Comparison of ENCODE assay signal across 3 cellular contexts in the genomic region with DNA sequence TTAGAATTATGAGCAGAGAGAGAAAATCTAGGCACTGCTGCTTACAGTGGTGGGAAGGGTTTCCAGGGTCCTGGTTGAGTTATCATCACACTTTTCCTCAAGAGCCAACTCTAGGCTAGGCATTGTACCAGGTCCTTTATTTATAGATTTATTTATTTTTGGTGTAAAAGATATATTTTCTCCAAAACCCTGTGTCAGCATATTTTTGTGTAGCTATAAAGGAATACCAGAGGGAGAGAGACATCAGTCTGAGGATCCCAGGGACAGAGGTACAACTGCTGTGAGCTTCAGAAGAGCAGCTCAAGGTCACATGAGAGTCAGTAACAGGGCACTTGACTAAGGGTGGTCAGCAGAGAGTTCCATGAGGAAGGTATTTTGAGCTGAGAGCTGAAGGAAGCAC.
TF ChIP-seq lines count a peak whose summit lies in the region.

No MANE protein-coding gene starts in this region.

TF ChIP-seq in HepG2, 621 proteins besides CTCF, POLR2A, EP300 and RAD21:
- peak; percentile 94 to 98 for TF ChIP-seq MAFK (conservative IDR thresholded peaks at IDR 0.05 in 1 of 2, IDR thresholded peaks at IDR 0.05 in 1 of 2; ENCODE audit: low read length in 2 of 2)
- TF ChIP-seq MAFF (IDR thresholded peaks at IDR 0.05; ENCODE audit: low read depth, low read length): peak; percentile 95
- TF ChIP-seq ZNF335 (CRISPR knock-in tag; IDR thresholded peaks at IDR 0.05): no peak
TF ChIP-seq in HepG2: peak in this region for 2.

TF ChIP-seq in IMR-90, 13 proteins besides CTCF, POLR2A, EP300 and RAD21:
- TF ChIP-seq RCOR1 (IDR thresholded peaks at IDR 0.05; ENCODE audit: insufficient replicate concordance, low read length) (no peak), MAFK (IDR thresholded peaks at IDR 0.05; ENCODE audit: low read depth, low read length) (peak; percentile 93)

TF ChIP-seq in H1, 55 proteins besides CTCF, POLR2A, EP300 and RAD21:
- TF ChIP-seq TBP (IDR thresholded peaks at IDR 0.05; ENCODE audit: low read depth, low read length): no peak
- TF ChIP-seq MAFK (IDR thresholded peaks at IDR 0.05; ENCODE audit: low read depth, low read length): peak; percentile 75; the same call in 1 of the 2 replicates
